12 cellular contexts compared by ENCODE assay signal in genomic region chr20:38987777-38988176, GRCh38. TPM values are rescaled to one million over a fixed set of nuclear protein-coding genes. Genes with fewer than 3 reads are reported as not detected.
A peak's percentile ranks its signal among the peaks of the same experiment; 100 is the strongest.
DNase-seq lines count a peak whose midpoint lies in the region; ATAC-seq, FAIRE-seq and TF ChIP-seq lines count a peak whose summit lies in the region.
"Had no signal": no experiment of that assay in that cellular context is flagged by ENCODE, and none has a peak within 500 bp of the region (broad histone marks: within the 10 kb centered on the region; RNA-seq: fewer than 3 reads in every experiment).

No MANE protein-coding gene starts in this region.

- peaks cover 34% of the 10 kb centered on the region for H3K4me1 ChIP-seq in GM12878 (ENCODE audit: control insufficient read depth, insufficient read depth, low read length)

- peak overlapping the region; percentile 34 for H3K9ac ChIP-seq in GM12878 (ENCODE audit: control insufficient read depth, insufficient read depth, low read length)

- H3K4me3 Mint-ChIP-seq in immature natural killer cell (no peak overlapping the region), type B pancreatic cell (no peak overlapping the region)
- H3K4me3 Mint-ChIP-seq: activated CD4-positive, alpha-beta T cell treated with anti-CD3 and anti-CD28 coated beads, Interleukin-2, amount 10 ng/mL, durations not matched to agents 7 days and 5 days had no signal

- H4K20me1 ChIP-seq in GM12878 (ENCODE audit: control insufficient read depth, insufficient read depth), result no peaks in the 10 kb centered on the region

- no peaks in the 10 kb centered on the region for H3K9me3 ChIP-seq in GM12878 (replicated peaks; ENCODE audit: control insufficient read depth, insufficient read depth, low read length)
- H3K9me3 ChIP-seq: right lobe of liver had no signal

- H3K4me3 ChIP-seq in GM12878, result peak overlapping the region; percentile 12; the same call in 1 of the 2 replicates
- H3K4me3 ChIP-seq: right lobe of liver had no signal

- H2AFZ ChIP-seq in GM12878 (ENCODE audit: control insufficient read depth, low read depth, low read length), result peak overlapping the region; percentile 15

- H3K36me3 Mint-ChIP-seq in immature natural killer cell, result peaks cover 24 to 33% (median 31%) of the 10 kb centered on the region in 3 donors
- peaks cover 21% of the 10 kb centered on the region for H3K36me3 Mint-ChIP-seq in type B pancreatic cell

- POLR2A ChIA-PET in GM12878 (lab: Charles Lee), result interaction anchor here (0.5 to 5.6 kb wide), 10 partner anchors 9 to 145 kb away, joined by 3 to 36 read pairs (median 4); partner anchors contain the start of gene DHX35

- H3K27ac ChIP-seq in GM12878 (ENCODE audit: control insufficient read depth, insufficient read depth), result peak overlapping the region; percentile 91
- H3K27ac ChIP-seq: right lobe of liver had no signal

- DNase-seq in GM18507 (ENCODE audit: extremely low spot score, insufficient read length, low read depth) (peak; percentile 29), GM20000 (ENCODE audit: low spot score) (peak; percentile 52), GM12878 (ENCODE audit: low read depth, low spot score) (peak; percentile 84), H4 (ENCODE audit: low spot score) (no peak), immature natural killer cell (no peak), NCI-H146 (lab: John Stamatoyannopoulos, UW) (no peak), type B pancreatic cell (ENCODE audit: extremely low spot score, unreplicated experiment) (no peak)
- DNase-seq: activated CD4-positive, alpha-beta T cell treated with anti-CD3 and anti-CD28 coated beads, Interleukin-2, amount 10 ng/mL, durations not matched to agents 7 days and 5 days; DMS153; NCI-H1417; right lobe of liver had no signal

- H3K4me1 Mint-ChIP-seq in immature natural killer cell, result no peaks in the 10 kb centered on the region
- H3K4me1 Mint-ChIP-seq in type B pancreatic cell (ENCODE audit: unreplicated experiment), result peaks cover 3% of the 10 kb centered on the region

- H3K27me3 ChIP-seq in GM12878 (replicated peaks in 1 of 2; ENCODE audit: control insufficient read depth in 2 of 2, insufficient read depth in 2 of 2, low read length in 1 of 2), result no peaks in the 10 kb centered on the region
- H3K27me3 ChIP-seq: right lobe of liver had no signal

- RAD21 ChIA-PET in GM12878 (lab: Charles Lee; ENCODE audit: unreplicated experiment), result interaction anchor here (1.0 to 6.4 kb wide), 8 partner anchors 9 to 153 kb away, joined by 3 to 75 read pairs (median 5); partner anchors contain the start of gene DHX35

- H3K79me2 ChIP-seq in GM12878 (ENCODE audit: control insufficient read depth, insufficient read depth, low read length), result peaks cover 2% of the 10 kb centered on the region

- ATAC-seq in HG03045 (IDR thresholded peaks at IDR 0.05; ENCODE audit: unreplicated experiment), result peak; percentile 81
- peak; percentile 91 for ATAC-seq in GM12878
- ATAC-seq: right lobe of liver had no signal

- in situ Hi-C loops in GM12878 (cut with MboI), result no loop called here

- FAIRE-seq in GM18507 (lab: Jason Lieb, UNC) (peak; percentile 97), GM12878 (lab: Jason Lieb, UNC) (peak; percentile 56)

- H3K9me3 Mint-ChIP-seq in immature natural killer cell (no peaks in the 10 kb centered on the region), type B pancreatic cell (no peaks in the 10 kb centered on the region)
- H3K9me3 Mint-ChIP-seq: activated CD4-positive, alpha-beta T cell treated with anti-CD3 and anti-CD28 coated beads, Interleukin-2, amount 10 ng/mL, durations not matched to agents 7 days and 5 days had no signal

- intact Hi-C loops in GM12878 (cut with micrococcal nuclease; ENCODE audit: unreplicated experiment), result loop anchor here (2.0 kb wide), 1 partner anchor 33 kb away; no protein-coding TSS in a partner anchor

- TF ChIP-seq RAD21 in GM12878 (IDR thresholded peaks at IDR 0.05; ENCODE audit: insufficient read depth, low read depth, low read length), result no peak

- H3K4me2 ChIP-seq in GM12878 (ENCODE audit: control insufficient read depth, insufficient read depth), result peak overlapping the region; percentile 80

- no TSS peak for BruUV-seq in GM12878 (replicated peaks; lab: Mats Ljungman, UMichigan)

- H3K27me3 Mint-ChIP-seq in immature natural killer cell (ENCODE audit: low read depth in 3 of 3), result no peaks in the 10 kb centered on the region
- H3K27me3 Mint-ChIP-seq in type B pancreatic cell, result no peaks in the 10 kb centered on the region
- H3K27me3 Mint-ChIP-seq: activated CD4-positive, alpha-beta T cell treated with anti-CD3 and anti-CD28 coated beads, Interleukin-2, amount 10 ng/mL, durations not matched to agents 7 days and 5 days had no signal

- H3K36me3 ChIP-seq in GM12878 (ENCODE audit: control insufficient read depth in 2 of 2, insufficient read depth in 2 of 2, low read length in 1 of 2), result peaks cover 0 to 3% of the 10 kb centered on the region in 2 experiments; a peak in 1 of 4 replicates

- TF ChIP-seq EP300 in GM12878 (IDR thresholded peaks at IDR 0.05; ENCODE audit: borderline replicate concordance in 1 of 2, control insufficient read depth in 1 of 2, low read depth in 2 of 2, low read length in 2 of 2), result no peak; a peak in 1 of 4 replicates

- CTCF ChIA-PET in GM12878 (lab: Yijun Ruan, JAX), result interaction anchor here (0.7 to 5.5 kb wide), 11 partner anchors 9 to 1653 kb away, joined by 3 to 37 read pairs (median 4); partner anchors contain the start of genes DHX35 and FAM83D

- H3K27ac Mint-ChIP-seq in immature natural killer cell, result no peak overlapping the region
- no peak overlapping the region for H3K27ac Mint-ChIP-seq in type B pancreatic cell
- H3K27ac Mint-ChIP-seq: activated CD4-positive, alpha-beta T cell treated with anti-CD3 and anti-CD28 coated beads, Interleukin-2, amount 10 ng/mL, durations not matched to agents 7 days and 5 days had no signal

- TF ChIP-seq POLR2A in GM12878 (IDR thresholded peaks at IDR 0.05; ENCODE audit: low read depth, low read length), result no peak

- SMC1A ChIA-PET in GM12878 (lab: Charles Lee; ENCODE audit: uncharacterized antibody, unreplicated experiment), result interaction anchor here (0.7 to 14.8 kb wide), 13 partner anchors 9 to 1760 kb away, joined by 3 to 237 read pairs (median 5); partner anchors contain the start of genes DHX35 and FAM83D

- 0% methylated on average over 4 of the region's 4 CpGs for WGBS in GM12878 (ENCODE audit: insufficient coverage, insufficient replicate concordance, low lambda C conversion rate, missing lambda C conversion rate)

- no peak for TF ChIP-seq CTCF in GM20000 (IDR thresholded peaks at IDR 0.05; ENCODE audit: extremely low read depth, missing control alignments)
- TF ChIP-seq CTCF in GM12878 (IDR thresholded peaks at IDR 0.05 in 2 of 3, conservative IDR thresholded peaks at IDR 0.05 in 1 of 3; ENCODE audit: control insufficient read depth in 2 of 3, extremely low read depth in 1 of 3, insufficient read depth in 1 of 3, low read depth in 3 of 3, low read length in 3 of 3), result no peak
- no peak for TF ChIP-seq CTCF in type B pancreatic cell (conservative IDR thresholded peaks at IDR 0.05)

TF ChIP-seq in GM12878, 131 proteins besides CTCF, POLR2A, EP300 and RAD21 (continues in another document):
- TF ChIP-seq PBX3 (IDR thresholded peaks at IDR 0.05; ENCODE audit: insufficient replicate concordance, low read depth, low read length) (no peak), FOXM1 (IDR thresholded peaks at IDR 0.05; ENCODE audit: low read depth, low read length) (peak; percentile 64; the same call in 1 of the 2 replicates), RELB (IDR thresholded peaks at IDR 0.05; ENCODE audit: low read depth) (peak; percentile 62), NR2F1 (conservative IDR thresholded peaks at IDR 0.05) (no peak), NFXL1 (IDR thresholded peaks at IDR 0.05; ENCODE audit: borderline replicate concordance) (no peak)

RNA-seq across cellular contexts. Expression of gene DHX35, which starts 25.6 kb away (rescaled TPM):
- 38.3 and 43.4 TPM in 2 replicates for total RNA-seq in GM12878 (2013; cell fraction: nucleolus; rRNA removed)
- total RNA-seq in GM12878 (2014; rRNA removed), result 19.4 and 19.5 TPM in 2 replicates
- total RNA-seq in GM12878 (2014; rRNA removed; fragmentation: Illumina TruSeq; extraction: Trizol), result 12.7 and 14.2 TPM in 2 replicates
- 13.4 and 15.6 TPM in 2 replicates for total RNA-seq in GM12878 (2021)
- polyA plus RNA-seq in GM12878 (2011; ENCODE audit: low read depth), result 5.0 TPM
- 18.6 and 21.6 TPM in 2 replicates for polyA plus RNA-seq in GM12878 (2011; rRNA removed)
- polyA plus RNA-seq in GM12878 (2011; cell fraction: cytosol; rRNA removed), result 20.5 and 20.7 TPM in 2 replicates
- polyA plus RNA-seq in GM12878 (2011; cell fraction: nucleus; rRNA removed), result 40.3 and 43.3 TPM in 2 replicates
- 7.0 and 7.1 TPM in 2 replicates for polyA plus RNA-seq in GM12878 (2012)
- polyA plus RNA-seq in GM12878 (2014; fragmentation: Illumina TruSeq; extraction: Trizol), result 18.0 and 21.9 TPM in 2 replicates
- polyA plus RNA-seq in GM12878 (2014; fragmentation: Nextera tagmentation; extraction: Ambion mirVana), result 1 to 10 TPM; 4.3 to 4.4 TPM
- 16.0 and 16.1 TPM in 2 replicates for polyA plus RNA-seq in GM12878 (2014; rRNA removed)
- 10 to 100 TPM; 12.5 to 12.8 TPM for polyA plus RNA-seq in GM12878 (2016; fragmentation: Nextera tagmentation; extraction: Ambion mirVana)
- polyA minus RNA-seq in GM12878 (2011; rRNA and poly(A)+ RNA removed), result 22.2 and 22.5 TPM in 2 replicates
- polyA minus RNA-seq in GM12878 (2011; cell fraction: cytosol; rRNA and poly(A)+ RNA removed), result 4.4 and 5.5 TPM in 2 replicates
- 13.9 and 20.0 TPM in 2 replicates for polyA minus RNA-seq in GM12878 (2011; cell fraction: nucleus; rRNA and poly(A)+ RNA removed)
- total RNA-seq in H4 (2014; rRNA removed; shearing (Covaris generic)), result 13.4 and 18.6 TPM in 2 replicates
- 1 to 10 TPM; 5.0 to 6.5 (median 6.0) TPM for polyA plus RNA-seq in immature natural killer cell
- 7.1 and 14.0 TPM in 2 replicates for total RNA-seq in type B pancreatic cell (ENCODE audit: low replicate concordance)

Comparison
In these comparisons a context has a peak if more than half of its experiments do, and no peak if none do; other contexts are left out.
1. DNase-seq: peak in GM18507 (single experiment), GM20000 (single experiment) and GM12878 (single experiment); none in H4 (single experiment), immature natural killer cell (0 of 3), NCI-H146 (single experiment) and type B pancreatic cell (single experiment).